ENCODE assay signal across 1 cellular context in the genomic region with DNA sequence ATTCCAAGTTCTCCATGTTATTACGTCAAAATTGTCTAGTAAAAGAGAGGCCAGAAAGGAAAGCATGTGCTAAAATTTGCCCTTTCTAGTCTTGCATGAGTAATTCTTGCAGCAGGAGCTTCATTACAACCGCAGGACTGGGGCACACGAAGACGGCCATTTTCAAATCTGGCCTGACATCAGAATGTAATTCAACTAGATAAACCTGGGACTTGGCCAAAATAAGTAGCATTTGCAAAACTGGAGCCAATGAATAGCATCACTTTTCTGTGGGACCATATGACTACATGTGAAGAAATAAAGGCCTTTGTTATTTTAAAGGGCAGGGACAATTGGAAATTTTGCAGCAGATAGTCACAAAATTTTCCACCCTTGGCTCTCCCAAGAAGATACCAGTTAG.
TF ChIP-seq lines count a peak whose summit lies in the region.

No MANE protein-coding gene starts in this region.

TF ChIP-seq in WTC11, 78 proteins besides CTCF, POLR2A, EP300 and RAD21:
- TF ChIP-seq PRDM15 (CRISPR knock-in tag; IDR thresholded peaks at IDR 0.05) (no peak), ATF1 (CRISPR knock-in tag; IDR thresholded peaks at IDR 0.05) (no peak), CDX4 (CRISPR knock-in tag; IDR thresholded peaks at IDR 0.05; ENCODE audit: borderline replicate concordance) (no peak), ZNF263 (CRISPR knock-in tag; IDR thresholded peaks at IDR 0.05; ENCODE audit: low read depth) (no peak), FOXK1 (CRISPR knock-in tag; IDR thresholded peaks at IDR 0.05) (no peak), FOXJ3 (CRISPR knock-in tag; IDR thresholded peaks at IDR 0.05; ENCODE audit: borderline replicate concordance) (no peak), ZBTB43 (CRISPR knock-in tag; IDR thresholded peaks at IDR 0.05) (no peak)
TF ChIP-seq in WTC11: peak in this region for 0.
